ENCODE assay signal across 1 cellular context in genomic region chr12:18296909-18297280, GRCh38.
TF ChIP-seq lines count a peak whose summit lies in the region.

No MANE protein-coding gene starts in this region.

TF ChIP-seq in HCT116, 20 proteins besides CTCF, POLR2A, EP300 and RAD21 (continued from another document):
- TF ChIP-seq ZBTB33 (IDR thresholded peaks at IDR 0.05; ENCODE audit: extremely low read depth, insufficient replicate concordance, low read length) (no peak), TCF7L2 (IDR thresholded peaks at IDR 0.05; ENCODE audit: borderline replicate concordance, extremely low read depth, insufficient read depth, insufficient read length) (no peak), SP1 (IDR thresholded peaks at IDR 0.05; ENCODE audit: low read depth) (no peak), SRF (IDR thresholded peaks at IDR 0.05; ENCODE audit: low read depth) (no peak), JUND (IDR thresholded peaks at IDR 0.05) (no peak), EZH2 (IDR thresholded peaks at IDR 0.05) (no peak), POLR2AphosphoS5 (IDR thresholded peaks at IDR 0.05; ENCODE audit: low read depth, low read length) (no peak), MAX (IDR thresholded peaks at IDR 0.05) (no peak), ZFX (IDR thresholded peaks at IDR 0.05) (no peak), EZH2phosphoT487 (IDR thresholded peaks at IDR 0.05; ENCODE audit: borderline replicate concordance) (no peak), ZNF274 (IDR thresholded peaks at IDR 0.05; ENCODE audit: low read depth, low read length) (no peak), FOSL1 (IDR thresholded peaks at IDR 0.05; ENCODE audit: low read depth) (no peak), ELF1 (IDR thresholded peaks at IDR 0.05; ENCODE audit: borderline replicate concordance, low read depth) (no peak), CBX3 (IDR thresholded peaks at IDR 0.05; ENCODE audit: low read depth) (no peak)
TF ChIP-seq in HCT116: peak in this region for 0.
